ENCODE assay signal across 11 cellular contexts in the genomic region with DNA sequence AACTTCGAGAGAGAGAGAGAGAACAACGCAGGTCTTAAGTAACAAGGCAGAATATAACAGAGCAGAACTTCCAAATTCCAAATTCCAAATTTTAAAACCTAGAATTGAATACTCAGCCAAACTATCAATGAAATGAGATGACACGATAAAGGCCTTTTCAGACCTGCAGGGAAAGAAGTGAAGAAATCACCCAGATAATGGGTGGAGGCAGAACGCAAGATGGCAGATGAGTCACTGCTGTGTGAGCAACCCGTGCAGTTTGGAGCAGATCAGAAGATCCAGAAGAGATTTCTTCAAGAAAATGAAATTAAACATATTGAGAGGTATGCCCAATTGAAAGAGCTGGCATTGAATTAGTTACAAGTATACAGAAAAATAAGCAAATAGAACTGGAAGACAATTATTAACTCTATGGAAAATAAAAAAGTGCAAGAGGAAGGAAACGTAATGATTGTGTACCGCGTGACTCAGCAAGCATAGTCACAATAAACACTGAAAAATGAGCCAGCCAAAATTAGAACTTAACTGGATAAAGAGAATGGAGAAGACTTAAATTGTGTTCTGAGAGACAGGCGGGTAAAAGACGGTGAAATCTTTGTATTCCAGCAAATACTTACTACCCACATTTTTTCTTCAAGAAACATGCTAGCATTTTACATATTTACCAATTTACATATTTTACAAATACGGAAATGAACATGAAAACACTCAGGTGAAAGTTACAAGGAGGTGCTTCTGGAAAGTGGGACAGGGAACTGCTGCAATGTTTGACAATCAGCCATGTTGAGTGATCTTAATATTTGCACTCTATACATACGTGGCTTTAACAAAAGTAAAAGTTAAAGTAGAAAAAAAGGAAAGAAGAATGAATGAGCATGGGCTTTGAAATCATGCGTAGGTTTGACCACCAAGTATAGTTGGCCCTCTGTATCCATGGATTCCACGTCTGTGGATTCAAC.
DNase-seq lines count a peak whose midpoint lies in the region; FAIRE-seq and TF ChIP-seq lines count a peak whose summit lies in the region.
"Had no signal": no experiment of that assay in that cellular context is flagged by ENCODE, and none has a peak within 500 bp of the region (broad histone marks: within the 10 kb centered on the region; RNA-seq: fewer than 3 reads in every experiment).

No MANE protein-coding gene starts in this region.

- TF ChIP-seq CTCF in BJ (IDR thresholded peaks at IDR 0.05; ENCODE audit: insufficient read depth, low read depth, low read length) (no peak), bronchial epithelial cell (IDR thresholded peaks at IDR 0.05; ENCODE audit: insufficient read depth, low read length, severe bottlenecking) (no peak)

- H3K27me3 ChIP-seq in BJ (ENCODE audit: control insufficient read depth, insufficient read depth, low read length) (no peaks in the 10 kb centered on the region), bronchial epithelial cell (ENCODE audit: control insufficient read depth, insufficient read depth, low read length) (no peaks in the 10 kb centered on the region)

- POLR2A ChIA-PET in BJ (lab: Charles Lee) = no interaction called here

- CTCF ChIA-PET in BJ (lab: Yijun Ruan, JAX) = no interaction called here

- peak overlapping the region; percentile 16; the same call in 1 of the 2 replicates for H3K4me3 ChIP-seq in BJ (ENCODE audit: low read depth, low read length)
- peak overlapping the region; percentile 28 for H3K4me3 ChIP-seq in bronchial epithelial cell (ENCODE audit: low read depth, low read length)

- no peak for FAIRE-seq in bronchial epithelial cell (lab: Jason Lieb, UNC)

- H3K36me3 ChIP-seq in BJ (ENCODE audit: control insufficient read depth, insufficient read depth, low read length) (no peaks in the 10 kb centered on the region), bronchial epithelial cell (ENCODE audit: control insufficient read depth, insufficient read depth, low read length) (no peaks in the 10 kb centered on the region)

- DNase-seq in BJ (ENCODE audit: low read depth) (peak; percentile 41), MV-4-11 (lab: John Stamatoyannopoulos, UW) (peak; percentile 63), bronchial epithelial cell (ENCODE audit: low read depth) (peak; percentile 94), mesenteric fat pad (ENCODE audit: low spot score) (peak; percentile 6), cortex of kidney (lab: John Stamatoyannopoulos, UW) (no peak), anterior cingulate cortex (lab: John Stamatoyannopoulos, UW) (no peak), islet precursor cell (no peak), Ammon's horn (ENCODE audit: low spot score) (no peak)
- DNase-seq: NCI-H1436 treated with DMSO at 0.1 percent for 48 hours; occipital lobe; stimulated activated naive B cell treated with anti-CD40 and anti-IgM and Interleukin-4, amounts not matched to agents 10 μg/mL and 1 μg/mL and 100 μg/mL, for 72 hours had no signal

Comparison
In these comparisons a context has a peak if more than half of its experiments do, and no peak if none do; other contexts are left out.
1. DNase-seq: peak in BJ (single experiment), MV-4-11 (single experiment), bronchial epithelial cell (single experiment) and mesenteric fat pad (single experiment); none in cortex of kidney (single experiment), anterior cingulate cortex (0 of 58), islet precursor cell (single experiment) and Ammon's horn (single experiment).